In genomic region chr9:33939924-33940874, GRCh38 we compare ENCODE assay signal across 1 cellular context.
TF ChIP-seq lines count a peak whose summit lies in the region.

No MANE protein-coding gene starts in this region.

TF ChIP-seq in HepG2, 621 proteins besides CTCF, POLR2A, EP300 and RAD21 (continued from another document and continues in another):
- TF ChIP-seq, protein P1, sequence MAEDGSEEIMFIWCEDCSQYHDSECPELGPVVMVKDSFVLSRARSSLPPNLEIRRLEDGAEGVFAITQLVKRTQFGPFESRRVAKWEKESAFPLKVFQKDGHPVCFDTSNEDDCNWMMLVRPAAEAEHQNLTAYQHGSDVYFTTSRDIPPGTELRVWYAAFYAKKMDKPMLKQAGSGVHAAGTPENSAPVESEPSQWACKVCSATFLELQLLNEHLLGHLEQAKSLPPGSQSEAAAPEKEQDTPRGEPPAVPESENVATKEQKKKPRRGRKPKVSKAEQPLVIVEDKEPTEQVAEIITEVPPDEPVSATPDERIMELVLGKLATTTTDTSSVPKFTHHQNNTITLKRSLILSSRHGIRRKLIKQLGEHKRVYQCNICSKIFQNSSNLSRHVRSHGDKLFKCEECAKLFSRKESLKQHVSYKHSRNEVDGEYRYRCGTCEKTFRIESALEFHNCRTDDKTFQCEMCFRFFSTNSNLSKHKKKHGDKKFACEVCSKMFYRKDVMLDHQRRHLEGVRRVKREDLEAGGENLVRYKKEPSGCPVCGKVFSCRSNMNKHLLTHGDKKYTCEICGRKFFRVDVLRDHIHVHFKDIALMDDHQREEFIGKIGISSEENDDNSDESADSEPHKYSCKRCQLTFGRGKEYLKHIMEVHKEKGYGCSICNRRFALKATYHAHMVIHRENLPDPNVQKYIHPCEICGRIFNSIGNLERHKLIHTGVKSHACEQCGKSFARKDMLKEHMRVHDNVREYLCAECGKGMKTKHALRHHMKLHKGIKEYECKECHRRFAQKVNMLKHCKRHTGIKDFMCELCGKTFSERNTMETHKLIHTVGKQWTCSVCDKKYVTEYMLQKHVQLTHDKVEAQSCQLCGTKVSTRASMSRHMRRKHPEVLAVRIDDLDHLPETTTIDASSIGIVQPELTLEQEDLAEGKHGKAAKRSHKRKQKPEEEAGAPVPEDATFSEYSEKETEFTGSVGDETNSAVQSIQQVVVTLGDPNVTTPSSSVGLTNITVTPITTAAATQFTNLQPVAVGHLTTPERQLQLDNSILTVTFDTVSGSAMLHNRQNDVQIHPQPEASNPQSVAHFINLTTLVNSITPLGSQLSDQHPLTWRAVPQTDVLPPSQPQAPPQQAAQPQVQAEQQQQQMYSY (CRISPR knock-in tag; IDR thresholded peaks at IDR 0.05): no peak
- no peak for TF ChIP-seq ZNF296 (CRISPR knock-in tag; conservative IDR thresholded peaks at IDR 0.05)
- TF ChIP-seq, protein P2, sequence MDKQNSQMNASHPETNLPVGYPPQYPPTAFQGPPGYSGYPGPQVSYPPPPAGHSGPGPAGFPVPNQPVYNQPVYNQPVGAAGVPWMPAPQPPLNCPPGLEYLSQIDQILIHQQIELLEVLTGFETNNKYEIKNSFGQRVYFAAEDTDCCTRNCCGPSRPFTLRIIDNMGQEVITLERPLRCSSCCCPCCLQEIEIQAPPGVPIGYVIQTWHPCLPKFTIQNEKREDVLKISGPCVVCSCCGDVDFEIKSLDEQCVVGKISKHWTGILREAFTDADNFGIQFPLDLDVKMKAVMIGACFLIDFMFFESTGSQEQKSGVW (CRISPR knock-in tag; IDR thresholded peaks at IDR 0.05; ENCODE audit: borderline replicate concordance): no peak
- TF ChIP-seq ZNF629 (CRISPR knock-in tag; conservative IDR thresholded peaks at IDR 0.05): peak; percentile 62
- peak; percentile 31; the same call in 1 of the 2 replicates for TF ChIP-seq ZNF501 (CRISPR knock-in tag; IDR thresholded peaks at IDR 0.05)
- peak; percentile 98 for TF ChIP-seq HNF4A (CRISPR knock-in tag; IDR thresholded peaks at IDR 0.05)
- TF ChIP-seq MAZ (IDR thresholded peaks at IDR 0.05; ENCODE audit: borderline replicate concordance, low read depth, low read length): no peak
- 0 out of 2 replicates have a peak, but pooled peaks have one; percentile 25 for TF ChIP-seq MAZ (CRISPR knock-in tag; IDR thresholded peaks at IDR 0.05; ENCODE audit: low read depth)
- TF ChIP-seq ZNF232 (CRISPR knock-in tag; IDR thresholded peaks at IDR 0.05; ENCODE audit: borderline replicate concordance): peak; percentile 57; the same call in 1 of the 2 replicates
- TF ChIP-seq REST (IDR thresholded peaks at IDR 0.05; ENCODE audit: borderline replicate concordance in 1 of 2, low read depth in 1 of 2, low read length in 2 of 2): peak in 1 of 2 experiments; percentile 52; a peak in 1 of 4 replicates
- TF ChIP-seq, protein P3, sequence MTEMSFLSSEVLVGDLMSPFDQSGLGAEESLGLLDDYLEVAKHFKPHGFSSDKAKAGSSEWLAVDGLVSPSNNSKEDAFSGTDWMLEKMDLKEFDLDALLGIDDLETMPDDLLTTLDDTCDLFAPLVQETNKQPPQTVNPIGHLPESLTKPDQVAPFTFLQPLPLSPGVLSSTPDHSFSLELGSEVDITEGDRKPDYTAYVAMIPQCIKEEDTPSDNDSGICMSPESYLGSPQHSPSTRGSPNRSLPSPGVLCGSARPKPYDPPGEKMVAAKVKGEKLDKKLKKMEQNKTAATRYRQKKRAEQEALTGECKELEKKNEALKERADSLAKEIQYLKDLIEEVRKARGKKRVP (CRISPR knock-in tag; IDR thresholded peaks at IDR 0.05): peak in 1 of 2 experiments; percentile 90; a peak in 2 of 4 replicates
- 0 out of 2 replicates have a peak, but pooled peaks have one; percentile 4 for TF ChIP-seq MNT (IDR thresholded peaks at IDR 0.05)
- no peak for TF ChIP-seq NFE2 (CRISPR knock-in tag; IDR thresholded peaks at IDR 0.05)
- TF ChIP-seq ZNF142 (CRISPR knock-in tag; IDR thresholded peaks at IDR 0.05): 0 out of 2 replicates have a peak, but pooled peaks have one; percentile 35
- peak; percentile 75; the same call in 1 of the 2 replicates for TF ChIP-seq MBD4 (IDR thresholded peaks at IDR 0.05; ENCODE audit: borderline replicate concordance, low read length)
- TF ChIP-seq, protein P4, sequence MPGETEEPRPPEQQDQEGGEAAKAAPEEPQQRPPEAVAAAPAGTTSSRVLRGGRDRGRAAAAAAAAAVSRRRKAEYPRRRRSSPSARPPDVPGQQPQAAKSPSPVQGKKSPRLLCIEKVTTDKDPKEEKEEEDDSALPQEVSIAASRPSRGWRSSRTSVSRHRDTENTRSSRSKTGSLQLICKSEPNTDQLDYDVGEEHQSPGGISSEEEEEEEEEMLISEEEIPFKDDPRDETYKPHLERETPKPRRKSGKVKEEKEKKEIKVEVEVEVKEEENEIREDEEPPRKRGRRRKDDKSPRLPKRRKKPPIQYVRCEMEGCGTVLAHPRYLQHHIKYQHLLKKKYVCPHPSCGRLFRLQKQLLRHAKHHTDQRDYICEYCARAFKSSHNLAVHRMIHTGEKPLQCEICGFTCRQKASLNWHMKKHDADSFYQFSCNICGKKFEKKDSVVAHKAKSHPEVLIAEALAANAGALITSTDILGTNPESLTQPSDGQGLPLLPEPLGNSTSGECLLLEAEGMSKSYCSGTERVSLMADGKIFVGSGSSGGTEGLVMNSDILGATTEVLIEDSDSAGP (CRISPR knock-in tag; IDR thresholded peaks at IDR 0.05; ENCODE audit: borderline replicate concordance): peak; percentile 71
- TF ChIP-seq, protein P5, sequence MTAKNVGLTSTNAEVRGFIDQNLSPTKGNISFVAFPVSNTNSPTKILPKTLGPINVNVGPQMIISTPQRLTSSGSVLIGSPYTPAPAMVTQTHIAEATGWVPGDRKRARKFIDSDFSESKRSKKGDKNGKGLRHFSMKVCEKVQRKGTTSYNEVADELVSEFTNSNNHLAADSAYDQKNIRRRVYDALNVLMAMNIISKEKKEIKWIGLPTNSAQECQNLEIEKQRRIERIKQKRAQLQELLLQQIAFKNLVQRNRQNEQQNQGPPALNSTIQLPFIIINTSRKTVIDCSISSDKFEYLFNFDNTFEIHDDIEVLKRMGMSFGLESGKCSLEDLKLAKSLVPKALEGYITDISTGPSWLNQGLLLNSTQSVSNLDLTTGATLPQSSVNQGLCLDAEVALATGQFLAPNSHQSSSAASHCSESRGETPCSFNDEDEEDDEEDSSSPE (CRISPR knock-in tag; IDR thresholded peaks at IDR 0.05): peak; percentile 33; the same call in 1 of the 2 replicates
- TF ChIP-seq ZNF772 (CRISPR knock-in tag; IDR thresholded peaks at IDR 0.05): peak; percentile 67; the same call in 1 of the 2 replicates
- TF ChIP-seq ZFP1 (CRISPR knock-in tag; IDR thresholded peaks at IDR 0.05): peak; percentile 50; the same call in 1 of the 2 replicates
- TF ChIP-seq RFXANK (CRISPR knock-in tag; IDR thresholded peaks at IDR 0.05): no peak
- 0 out of 2 replicates have a peak, but pooled peaks have one; percentile 1 for TF ChIP-seq KDM4B (CRISPR knock-in tag; IDR thresholded peaks at IDR 0.05)
- TF ChIP-seq BCL6 (CRISPR knock-in tag; IDR thresholded peaks at IDR 0.05): peak; percentile 90
- TF ChIP-seq ZNF292 (CRISPR knock-in tag; IDR thresholded peaks at IDR 0.05; ENCODE audit: borderline replicate concordance, low read depth): peak; percentile 72; the same call in 1 of the 2 replicates
- 0 out of 2 replicates have a peak, but pooled peaks have one; percentile 44 for TF ChIP-seq ZNF605 (CRISPR knock-in tag; IDR thresholded peaks at IDR 0.05)
- TF ChIP-seq, protein P6, sequence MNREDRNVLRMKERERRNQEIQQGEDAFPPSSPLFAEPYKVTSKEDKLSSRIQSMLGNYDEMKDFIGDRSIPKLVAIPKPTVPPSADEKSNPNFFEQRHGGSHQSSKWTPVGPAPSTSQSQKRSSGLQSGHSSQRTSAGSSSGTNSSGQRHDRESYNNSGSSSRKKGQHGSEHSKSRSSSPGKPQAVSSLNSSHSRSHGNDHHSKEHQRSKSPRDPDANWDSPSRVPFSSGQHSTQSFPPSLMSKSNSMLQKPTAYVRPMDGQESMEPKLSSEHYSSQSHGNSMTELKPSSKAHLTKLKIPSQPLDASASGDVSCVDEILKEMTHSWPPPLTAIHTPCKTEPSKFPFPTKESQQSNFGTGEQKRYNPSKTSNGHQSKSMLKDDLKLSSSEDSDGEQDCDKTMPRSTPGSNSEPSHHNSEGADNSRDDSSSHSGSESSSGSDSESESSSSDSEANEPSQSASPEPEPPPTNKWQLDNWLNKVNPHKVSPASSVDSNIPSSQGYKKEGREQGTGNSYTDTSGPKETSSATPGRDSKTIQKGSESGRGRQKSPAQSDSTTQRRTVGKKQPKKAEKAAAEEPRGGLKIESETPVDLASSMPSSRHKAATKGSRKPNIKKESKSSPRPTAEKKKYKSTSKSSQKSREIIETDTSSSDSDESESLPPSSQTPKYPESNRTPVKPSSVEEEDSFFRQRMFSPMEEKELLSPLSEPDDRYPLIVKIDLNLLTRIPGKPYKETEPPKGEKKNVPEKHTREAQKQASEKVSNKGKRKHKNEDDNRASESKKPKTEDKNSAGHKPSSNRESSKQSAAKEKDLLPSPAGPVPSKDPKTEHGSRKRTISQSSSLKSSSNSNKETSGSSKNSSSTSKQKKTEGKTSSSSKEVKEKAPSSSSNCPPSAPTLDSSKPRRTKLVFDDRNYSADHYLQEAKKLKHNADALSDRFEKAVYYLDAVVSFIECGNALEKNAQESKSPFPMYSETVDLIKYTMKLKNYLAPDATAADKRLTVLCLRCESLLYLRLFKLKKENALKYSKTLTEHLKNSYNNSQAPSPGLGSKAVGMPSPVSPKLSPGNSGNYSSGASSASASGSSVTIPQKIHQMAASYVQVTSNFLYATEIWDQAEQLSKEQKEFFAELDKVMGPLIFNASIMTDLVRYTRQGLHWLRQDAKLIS (CRISPR knock-in tag; IDR thresholded peaks at IDR 0.05): no peak
- TF ChIP-seq, protein P7, sequence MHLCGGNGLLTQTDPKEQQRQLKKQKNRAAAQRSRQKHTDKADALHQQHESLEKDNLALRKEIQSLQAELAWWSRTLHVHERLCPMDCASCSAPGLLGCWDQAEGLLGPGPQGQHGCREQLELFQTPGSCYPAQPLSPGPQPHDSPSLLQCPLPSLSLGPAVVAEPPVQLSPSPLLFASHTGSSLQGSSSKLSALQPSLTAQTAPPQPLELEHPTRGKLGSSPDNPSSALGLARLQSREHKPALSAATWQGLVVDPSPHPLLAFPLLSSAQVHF (CRISPR knock-in tag; IDR thresholded peaks at IDR 0.05): no peak
- no peak for TF ChIP-seq SAFB2 (CRISPR knock-in tag; IDR thresholded peaks at IDR 0.05; ENCODE audit: borderline replicate concordance, low read depth)
